Comparison of ENCODE assay signal across 13 cellular contexts in genomic region chr6:20455175-20456075, GRCh38. TPM values are rescaled to one million over a fixed set of nuclear protein-coding genes. Genes with fewer than 3 reads are reported as not detected.
DNase-seq lines count a peak whose midpoint lies in the region; ATAC-seq and TF ChIP-seq lines count a peak whose summit lies in the region.
"Had no signal": no experiment of that assay in that cellular context is flagged by ENCODE, and none has a peak within 500 bp of the region (broad histone marks: within the 10 kb centered on the region; RNA-seq: fewer than 3 reads in every experiment).

No MANE protein-coding gene starts in this region.

- H4K20me1 ChIP-seq in GM23248 (ENCODE audit: insufficient read depth), result peaks cover 2% of the 10 kb centered on the region; the same call in 1 of the 2 replicates

- ATAC-seq in GM18870 (IDR thresholded peaks at IDR 0.05; ENCODE audit: unreplicated experiment), result no peak
- ATAC-seq: naive thymus-derived CD8-positive, alpha-beta T cell had no signal

- peak; percentile 2 for DNase-seq in A172 (ENCODE audit: low spot score)
- peak; percentile 38 for DNase-seq in GM23248
- DNase-seq in adipocyte (ENCODE audit: low read depth), result peak; percentile 61
- peak; percentile 60 for DNase-seq in foreskin melanocyte
- no peak for DNase-seq in NOMO-1 treated with DMSO at 0.1 percent for 48 hours (lab: John Stamatoyannopoulos, UW; ENCODE audit: unreplicated experiment)
- no peak for DNase-seq in BE2C
- no peak for DNase-seq in iPS-NIHi7 (ENCODE audit: extremely low spot score)
- DNase-seq: effector memory CD4-positive, alpha-beta T cell; naive thymus-derived CD8-positive, alpha-beta T cell had no signal

- no peak overlapping the region; the same call in 1 of the 2 replicates for H3K27ac ChIP-seq in GM23248
- H3K27ac ChIP-seq: adrenal gland, C4-2B, vagina had no signal

- H3K4me3 ChIP-seq in GM23248 (no peak overlapping the region), adipocyte (ENCODE audit: low read length) (peak overlapping the region; percentile 16), BE2C (ENCODE audit: low read depth, low read length) (no peak overlapping the region)
- H3K4me3 ChIP-seq: adrenal gland, vagina had no signal

- no peaks in the 10 kb centered on the region for H3K9me2 ChIP-seq in GM23248 (ENCODE audit: insufficient read depth)

- no peak overlapping the region for H2AFZ ChIP-seq in GM23248

- H3K36me3 ChIP-seq in GM23248 (ENCODE audit: low read depth) (no peaks in the 10 kb centered on the region), adipocyte (ENCODE audit: control insufficient read depth, insufficient read depth, low read length, severe bottlenecking) (peaks cover 3% of the 10 kb centered on the region), BE2C (peaks cover 7% of the 10 kb centered on the region)
- H3K36me3 ChIP-seq: adrenal gland, vagina had no signal

- peaks cover 14% of the 10 kb centered on the region for H3K4me1 ChIP-seq in GM23248 (ENCODE audit: insufficient read depth)
- peaks cover 18% of the 10 kb centered on the region for H3K4me1 ChIP-seq in adipocyte (ENCODE audit: control insufficient read depth, insufficient read depth, low read length)
- no peaks in the 10 kb centered on the region for H3K4me1 ChIP-seq in BE2C

- H3F3A ChIP-seq in GM23248 (ENCODE audit: insufficient read depth), result peaks cover 18% of the 10 kb centered on the region; the same call in 1 of the 2 replicates

- TF ChIP-seq CTCF in BE2C (IDR thresholded peaks at IDR 0.05; ENCODE audit: low read depth, low read length), result no peak

- in situ Hi-C loops in GM23248 (cut with MboI), result no loop called here

- no peaks in the 10 kb centered on the region for H3K27me3 ChIP-seq in GM23248 (replicated peaks; ENCODE audit: insufficient read depth)
- H3K27me3 ChIP-seq in adipocyte (replicated peaks; ENCODE audit: control insufficient read depth, insufficient read depth, low read length), result no peaks in the 10 kb centered on the region
- no peaks in the 10 kb centered on the region for H3K27me3 ChIP-seq in BE2C
- H3K27me3 ChIP-seq: adrenal gland, vagina had no signal

- peak overlapping the region; percentile 23 for H3K4me2 ChIP-seq in GM23248 (ENCODE audit: unreplicated experiment)

- peaks cover 100% of the 10 kb centered on the region for H3K79me2 ChIP-seq in GM23248 (ENCODE audit: insufficient read depth)

- H3K9me3 ChIP-seq in GM23248 (ENCODE audit: low read depth) (no peaks in the 10 kb centered on the region), adipocyte (ENCODE audit: control insufficient read depth, low read length) (no peaks in the 10 kb centered on the region), BE2C (no peaks in the 10 kb centered on the region)
- H3K9me3 ChIP-seq: adrenal gland, vagina had no signal

- 23 to 33% methylated on average over 5 of the region's 5 CpGs for WGBS in GM23248 (ENCODE audit: low coverage in 1 of 2, low lambda C conversion rate in 2 of 2, missing lambda C conversion rate in 2 of 2), 2 experiments

- H3K9ac ChIP-seq in GM23248 (no peak overlapping the region), adipocyte (ENCODE audit: low read length) (no peak overlapping the region)

RNA-seq across cellular contexts. Expression of gene E2F3, which starts 53.7 kb away (rescaled TPM):
- total RNA-seq in A172 (2014; rRNA removed; shearing (Covaris generic)), result 6.5 and 8.1 TPM in 2 replicates
- total RNA-seq in GM23248 (2014; rRNA removed; shearing (Covaris generic)), result 4.1 and 4.8 TPM in 2 replicates
- polyA plus RNA-seq in GM23248 (2016; fragmentation: Nextera tagmentation; extraction: Ambion mirVana), result 6.1 and 7.0 TPM in 2 replicates
- 10.8 TPM for polyA plus RNA-seq in BE2C (2012; ENCODE audit: insufficient read depth, insufficient read length, low read depth)

Comparison
In these comparisons a context has a peak if more than half of its experiments do, and no peak if none do; other contexts are left out.
1. DNase-seq: peak in A172 (single experiment), GM23248 (single experiment), adipocyte (single experiment) and foreskin melanocyte (single experiment); none in NOMO-1 treated with DMSO at 0.1 percent for 48 hours (single experiment), BE2C (single experiment) and iPS-NIHi7 (single experiment).